14 cellular contexts compared by ENCODE assay signal in genomic region chr9:95074632-95075269, GRCh38.
DNase-seq lines count a peak whose midpoint lies in the region; ATAC-seq and TF ChIP-seq lines count a peak whose summit lies in the region.
"Had no signal": no experiment of that assay in that cellular context is flagged by ENCODE, and none has a peak within 500 bp of the region (broad histone marks: within the 10 kb centered on the region; RNA-seq: fewer than 3 reads in every experiment).

No MANE protein-coding gene starts in this region.

- H3K4me1 Mint-ChIP-seq in nephron progenitor cell: peaks cover 58% of the 10 kb centered on the region
- no peaks in the 10 kb centered on the region for H3K4me1 Mint-ChIP-seq in natural killer cell treated with Interleukin-12 subunit alpha and Interleukin-12 subunit beta and Interleukin-15 and Interleukin-18, amount 100 ng/mL, for 72 hours (ENCODE audit: low read depth in 2 of 2)
- H3K4me1 Mint-ChIP-seq: activated naive CD8-positive, alpha-beta T cell treated with anti-CD3 and anti-CD28 coated beads, Interleukin-2, amount 50 U/mL, for 24 hours; IgD-negative memory B cell had no signal

- no peak for TF ChIP-seq POLR2A in heart left ventricle (IDR thresholded peaks at IDR 0.05)

- WGBS in heart left ventricle, 4 donors: 53 to 61% (median 54%) methylated on average over 12 of the region's 12 CpGs
- WGBS in aorta, 2 donors: 32 to 34% methylated on average over 12 of the region's 12 CpGs

- no peaks in the 10 kb centered on the region for H3K9me3 Mint-ChIP-seq in nephron progenitor cell
- no peaks in the 10 kb centered on the region for H3K9me3 Mint-ChIP-seq in natural killer cell treated with Interleukin-12 subunit alpha and Interleukin-12 subunit beta and Interleukin-15 and Interleukin-18, amount 100 ng/mL, for 72 hours
- H3K9me3 Mint-ChIP-seq: activated naive CD8-positive, alpha-beta T cell treated with anti-CD3 and anti-CD28 coated beads, Interleukin-2, amount 50 U/mL, for 24 hours; IgD-negative memory B cell had no signal

- ATAC-seq in left ventricle myocardium superior: no peak
- ATAC-seq in heart left ventricle: no peak
- ATAC-seq in aorta (ENCODE audit: low FRiP score): no peak
- ATAC-seq in GM21528 (IDR thresholded peaks at IDR 0.05; ENCODE audit: low FRiP score, unreplicated experiment): no peak
- ATAC-seq in natural killer cell treated with Interleukin-12 subunit alpha and Interleukin-12 subunit beta and Interleukin-15 and Interleukin-18, amount 100 ng/mL, for 72 hours: no peak
- ATAC-seq: activated naive CD8-positive, alpha-beta T cell treated with anti-CD3 and anti-CD28 coated beads, Interleukin-2, amount 50 U/mL, for 24 hours; PC-3 had no signal

- peak; percentile 24 for DNase-seq in left ventricle myocardium superior
- DNase-seq in heart left ventricle: no peak
- no peak for DNase-seq in coronary artery (ENCODE audit: low spot score)
- DNase-seq in nephron progenitor cell: no peak
- peak in 1 of 2 donors; percentile 72 for DNase-seq in aorta
- no peak for DNase-seq in A172 (ENCODE audit: low spot score)
- no peak for DNase-seq in natural killer cell treated with Interleukin-12 subunit alpha and Interleukin-12 subunit beta and Interleukin-15 and Interleukin-18, amount 100 ng/mL, for 72 hours (ENCODE audit: low spot score)
- DNase-seq: activated naive CD8-positive, alpha-beta T cell treated with anti-CD3 and anti-CD28 coated beads, Interleukin-2, amount 50 U/mL, for 24 hours; effector CD8-positive, alpha-beta T cell; NCI-H2107; PC-3 had no signal

- H3K36me3 ChIP-seq in heart left ventricle (peaks cover 0 to 67% (median 5%) of the 10 kb centered on the region in 9 donors), aorta (ENCODE audit: control insufficient read depth in 1 of 2, insufficient read depth in 2 of 2, low read length in 1 of 2) (peaks cover 0 to 2% of the 10 kb centered on the region in 2 donors)

- TF ChIP-seq CTCF in heart left ventricle (IDR thresholded peaks at IDR 0.05) (no peak), coronary artery (IDR thresholded peaks at IDR 0.05) (no peak), nephron progenitor cell (IDR thresholded peaks at IDR 0.05) (no peak)

- H3K27me3 ChIP-seq in heart left ventricle (no peaks in the 10 kb centered on the region), aorta (ENCODE audit: control insufficient read depth in 1 of 2, insufficient read depth in 2 of 2, low read length in 1 of 2) (no peaks in the 10 kb centered on the region)
- H3K27me3 ChIP-seq: hepatocyte had no signal

- no peaks in the 10 kb centered on the region for H3K27me3 Mint-ChIP-seq in nephron progenitor cell (ENCODE audit: low read depth, poor library complexity)
- no peaks in the 10 kb centered on the region for H3K27me3 Mint-ChIP-seq in natural killer cell treated with Interleukin-12 subunit alpha and Interleukin-12 subunit beta and Interleukin-15 and Interleukin-18, amount 100 ng/mL, for 72 hours
- H3K27me3 Mint-ChIP-seq: activated naive CD8-positive, alpha-beta T cell treated with anti-CD3 and anti-CD28 coated beads, Interleukin-2, amount 50 U/mL, for 24 hours; IgD-negative memory B cell had no signal

- H3K4me1 ChIP-seq in heart left ventricle (peaks cover 39 to 100% (median 94%) of the 10 kb centered on the region in 12 donors), aorta (ENCODE audit: control insufficient read depth in 1 of 2, insufficient read depth in 2 of 2, low read length in 2 of 2) (peaks cover 5 to 8% of the 10 kb centered on the region in 2 donors)

- peak overlapping the region; percentile 58 for H3K27ac Mint-ChIP-seq in nephron progenitor cell
- H3K27ac Mint-ChIP-seq in natural killer cell treated with Interleukin-12 subunit alpha and Interleukin-12 subunit beta and Interleukin-15 and Interleukin-18, amount 100 ng/mL, for 72 hours: no peak overlapping the region
- H3K27ac Mint-ChIP-seq: activated naive CD8-positive, alpha-beta T cell treated with anti-CD3 and anti-CD28 coated beads, Interleukin-2, amount 50 U/mL, for 24 hours; IgD-negative memory B cell had no signal

- H3K36me3 Mint-ChIP-seq in nephron progenitor cell (ENCODE audit: low read depth): peaks cover 16% of the 10 kb centered on the region
- H3K36me3 Mint-ChIP-seq in natural killer cell treated with Interleukin-12 subunit alpha and Interleukin-12 subunit beta and Interleukin-15 and Interleukin-18, amount 100 ng/mL, for 72 hours: no peaks in the 10 kb centered on the region
- H3K36me3 Mint-ChIP-seq: IgD-negative memory B cell had no signal

- no peak overlapping the region for H3K4me3 Mint-ChIP-seq in nephron progenitor cell
- H3K4me3 Mint-ChIP-seq in natural killer cell treated with Interleukin-12 subunit alpha and Interleukin-12 subunit beta and Interleukin-15 and Interleukin-18, amount 100 ng/mL, for 72 hours: no peak overlapping the region
- H3K4me3 Mint-ChIP-seq: activated naive CD8-positive, alpha-beta T cell treated with anti-CD3 and anti-CD28 coated beads, Interleukin-2, amount 50 U/mL, for 24 hours; IgD-negative memory B cell had no signal

- no peaks in the 10 kb centered on the region for H3K9me3 ChIP-seq in heart left ventricle
- H3K9me3 ChIP-seq in aorta (ENCODE audit: control insufficient read depth, low read length): no peaks in the 10 kb centered on the region

- H3K4me3 ChIP-seq in heart left ventricle (no peak overlapping the region), coronary artery (peak overlapping the region; percentile 41), aorta (ENCODE audit: low read length in 2 of 2) (no peak overlapping the region)
- H3K4me3 ChIP-seq: hepatocyte had no signal

- peak overlapping the region in 5 of 12 donors; percentile 4 to 75 (median 65) for H3K27ac ChIP-seq in heart left ventricle
- peak overlapping the region; percentile 74 to 75 for H3K27ac ChIP-seq in coronary artery
- peak overlapping the region; percentile 52 to 92 for H3K27ac ChIP-seq in aorta (ENCODE audit: low read depth in 1 of 2, low read length in 2 of 2)
- H3K27ac ChIP-seq: hepatocyte had no signal

- intact Hi-C loops in left ventricle myocardium superior (cut with micrococcal nuclease): no loop called here
- intact Hi-C loops in heart left ventricle (cut with DNase I): loop anchor here in 2 of 10 donors (5.0 kb wide), 1 partner anchor 67 kb away; no protein-coding TSS in a partner anchor
- intact Hi-C loops in aorta (cut with DNase I): loop anchor here in 1 of 2 donors (5.0 kb wide), 1 partner anchor 53 kb away; no protein-coding TSS in a partner anchor
